ENCODE assay signal across 8 cellular contexts in genomic region chr17:76868669-76869208, GRCh38. TPM values are rescaled to one million over a fixed set of nuclear protein-coding genes. Genes with fewer than 3 reads are reported as not detected.
DNase-seq lines count a peak whose midpoint lies in the region; ATAC-seq and TF ChIP-seq lines count a peak whose summit lies in the region.

No MANE protein-coding gene starts in this region.

- CTCF ChIA-PET in mammary epithelial cell (lab: Charles Lee; ENCODE audit: low non-redundant PET): interaction anchor here (0.6 kb wide), 1 partner anchor 198 kb away, joined by 6 read pairs; no protein-coding TSS in a partner anchor

- H4K8ac ChIP-seq in neuronal stem cell (ENCODE audit: low read depth, low read length): no peak overlapping the region

- H3K4me2 ChIP-seq in mammary epithelial cell (ENCODE audit: insufficient read depth, low read depth, low read length) (peak overlapping the region; percentile 84), neuronal stem cell (ENCODE audit: insufficient read depth, low read length, poor library complexity, severe bottlenecking) (peak overlapping the region; percentile 80)

- H3K14ac ChIP-seq in neuronal stem cell (ENCODE audit: low read length): peak overlapping the region; percentile 47

- H3K4me1 ChIP-seq in mammary epithelial cell (ENCODE audit: insufficient read depth, low read length) (peaks cover 51% of the 10 kb centered on the region), neuronal stem cell (ENCODE audit: control insufficient read depth in 2 of 2, insufficient read depth in 1 of 2, low read depth in 1 of 2, low read length in 2 of 2) (peaks cover 6 to 7% of the 10 kb centered on the region in 2 donors)

- no peak for ATAC-seq in left lobe of liver

- peak overlapping the region; percentile 6 for H3K9ac ChIP-seq in mammary epithelial cell (ENCODE audit: insufficient read depth, low read length)
- H3K9ac ChIP-seq in neuronal stem cell (ENCODE audit: low read depth, low read length, poor library complexity): peak overlapping the region; percentile 77

- H3K9me3 ChIP-seq in mammary epithelial cell (replicated peaks; ENCODE audit: insufficient read depth, low read length) (no peaks in the 10 kb centered on the region), neuronal stem cell (replicated peaks in 1 of 2; ENCODE audit: control insufficient read depth in 2 of 2, insufficient read depth in 1 of 2, low read depth in 1 of 2, low read length in 2 of 2) (no peaks in the 10 kb centered on the region)

- no peak overlapping the region for H2BK120ac ChIP-seq in neuronal stem cell (ENCODE audit: low read depth, low read length)

- no peaks in the 10 kb centered on the region for H4K20me1 ChIP-seq in mammary epithelial cell (ENCODE audit: insufficient read depth, low read length)

- in situ Hi-C loops in mammary epithelial cell (cut with MboI; ENCODE audit: low sequenced_read_pairs in 2 of 2): loop anchor here (10.0 to 25.0 kb wide), 2 partner anchors 196 to 369 kb away; no protein-coding TSS in a partner anchor

- H4K91ac ChIP-seq in neuronal stem cell (ENCODE audit: low read depth, low read length, poor library complexity): no peak overlapping the region

- H2AK5ac ChIP-seq in neuronal stem cell (ENCODE audit: low read depth, low read length): peak overlapping the region; percentile 35

- intact Hi-C loops in mammary epithelial cell (cut with micrococcal nuclease): loop anchor here (1.0 kb wide), 3 partner anchors 143 to 198 kb away; no protein-coding TSS in a partner anchor

- H3K4me3 ChIP-seq in Jurkat, Clone E6-1 (ENCODE audit: low read length): peak overlapping the region; percentile 11; the same call in 1 of the 2 replicates
- peak overlapping the region in 2 of 3 experiments; percentile 19 to 55 for H3K4me3 ChIP-seq in mammary epithelial cell (replicated peaks in 1 of 3; ENCODE audit: insufficient read depth in 1 of 3, low read depth in 2 of 3, low read length in 3 of 3)
- peak overlapping the region; percentile 82 to 85 for H3K4me3 ChIP-seq in neuronal stem cell (ENCODE audit: low read length in 2 of 2)

- 0% methylated on average over 8 of the region's 68 CpGs for WGBS in mammary epithelial cell (ENCODE audit: low coverage, missing lambda C conversion rate)
- no CpG with 5 or more reads among the region's 68 CpGs for WGBS in neuronal stem cell (ENCODE audit: extremely low coverage in 2 of 2, insufficient read length in 2 of 2, insufficient replicate concordance in 1 of 2), 2 donors

- H3K36me3 ChIP-seq in mammary epithelial cell (ENCODE audit: insufficient read depth, low read length) (no peaks in the 10 kb centered on the region), neuronal stem cell (replicated peaks in 1 of 2; ENCODE audit: control insufficient read depth in 2 of 2, insufficient read depth in 2 of 2, low read length in 2 of 2) (peaks cover 2 to 15% of the 10 kb centered on the region in 2 donors)

- H3K27ac ChIP-seq in mammary epithelial cell (ENCODE audit: insufficient read depth, low read depth, low read length) (no peak overlapping the region), neuronal stem cell (replicated peaks; ENCODE audit: low read length) (no peak overlapping the region)

- peak overlapping the region; percentile 13 for H2BK5ac ChIP-seq in neuronal stem cell (ENCODE audit: low read length)

- H3K79me2 ChIP-seq in mammary epithelial cell (ENCODE audit: insufficient read depth, low read length): no peaks in the 10 kb centered on the region

- H3K4ac ChIP-seq in neuronal stem cell (ENCODE audit: low read length): no peak overlapping the region

- peak overlapping the region; percentile 22 for H2BK12ac ChIP-seq in neuronal stem cell (ENCODE audit: low read length)

- peak overlapping the region; percentile 75 for H2BK15ac ChIP-seq in neuronal stem cell (ENCODE audit: low read length)

- H3K27me3 ChIP-seq in mammary epithelial cell (ENCODE audit: insufficient read depth, low read length): no peaks in the 10 kb centered on the region
- H3K27me3 ChIP-seq in neuronal stem cell (ENCODE audit: control insufficient read depth in 3 of 3, insufficient read depth in 3 of 3, low read depth in 1 of 3, low read length in 3 of 3): peaks cover 5 to 29% (median 8%) of the 10 kb centered on the region in 3 experiments

- no peak for TF ChIP-seq CTCF in mammary epithelial cell (conservative IDR thresholded peaks at IDR 0.05 in 1 of 2, IDR thresholded peaks at IDR 0.05 in 1 of 2; ENCODE audit: extremely low read depth in 1 of 2, insufficient read depth in 1 of 2, low read depth in 1 of 2, low read length in 2 of 2)

- BruUV-seq in mammary epithelial cell (replicated peaks; lab: Mats Ljungman, UMichigan): no TSS peak

- DNase-seq in Daoy (ENCODE audit: low read depth): peak; percentile 49
- DNase-seq in Jurkat, Clone E6-1 (ENCODE audit: low read depth, low spot score): no peak
- peak; percentile 9 for DNase-seq in mammary epithelial cell
- no peak for DNase-seq in neuronal stem cell (ENCODE audit: low spot score)
- no peak for DNase-seq in NCI-H187 treated with DMSO at 0.1 percent for 48 hours (lab: John Stamatoyannopoulos, UW)
- DNase-seq in left lobe of liver (ENCODE audit: low spot score): no peak
- no peak for DNase-seq in SKM-1 (lab: John Stamatoyannopoulos, UW; ENCODE audit: unreplicated experiment)
- DNase-seq in NK-92 treated with Interleukin-12 subunit alpha and Interleukin-12 subunit beta, amount 100 ng/mL, for 24 hours (lab: John Stamatoyannopoulos, UW): no peak

- H2AFZ ChIP-seq in mammary epithelial cell (ENCODE audit: low read depth, low read length): peak overlapping the region; percentile 66
- peak overlapping the region; percentile 88 for H2AFZ ChIP-seq in neuronal stem cell (ENCODE audit: low read length)

- peaks cover 2% of the 10 kb centered on the region for H3K79me1 ChIP-seq in neuronal stem cell (ENCODE audit: low read depth, low read length)

- dilution Hi-C loops in mammary epithelial cell (cut with HindIII; ENCODE audit: low sequenced_read_pairs): no loop called here

- peak overlapping the region; percentile 12 for H3K23ac ChIP-seq in neuronal stem cell (ENCODE audit: low read depth, low read length, poor library complexity)

- H3K18ac ChIP-seq in neuronal stem cell (ENCODE audit: low read length): peak overlapping the region; percentile 87

RNA-seq across cellular contexts. Expression of gene MGAT5B, which starts 0.5 kb away (rescaled TPM):
- 4.1 and 5.4 TPM in 2 replicates for total RNA-seq in Daoy (2014; rRNA removed; shearing (Covaris generic))
- 5.3 TPM for polyA plus RNA-seq in Jurkat, Clone E6-1 (2012; ENCODE audit: insufficient read depth, insufficient read length)
- total RNA-seq in mammary epithelial cell: 1 to 10 TPM in 1 of 2 donors, under 1 TPM in 1; 0.89 to 1.3 TPM
- 1.8 TPM for polyA plus RNA-seq in mammary epithelial cell
- polyA minus RNA-seq in mammary epithelial cell: 3.5 TPM
- 5.6 TPM for polyA plus RNA-seq in neuronal stem cell (2013, experiment 1 of 2)
- polyA plus RNA-seq in neuronal stem cell (2013, experiment 2 of 2): 5.4 TPM
- not detected for total RNA-seq in left lobe of liver

Comparison
In these comparisons a context has a peak if more than half of its experiments do, and no peak if none do; other contexts are left out.
1. DNase-seq: peak in Daoy (single experiment) and mammary epithelial cell (single experiment); none in Jurkat, Clone E6-1 (single experiment), neuronal stem cell (single experiment), NCI-H187 treated with DMSO at 0.1 percent for 48 hours (single experiment), left lobe of liver (single experiment), SKM-1 (single experiment) and NK-92 treated with Interleukin-12 subunit alpha and Interleukin-12 subunit beta, amount 100 ng/mL, for 24 hours (single experiment).
2. H3K4me3 ChIP-seq: peak in every context shown above with its lines; median percentile 84 in neuronal stem cell; 37 in mammary epithelial cell; 11 in Jurkat, Clone E6-1.